Comparison of ENCODE assay signal across 8 cellular contexts in the genomic region with DNA sequence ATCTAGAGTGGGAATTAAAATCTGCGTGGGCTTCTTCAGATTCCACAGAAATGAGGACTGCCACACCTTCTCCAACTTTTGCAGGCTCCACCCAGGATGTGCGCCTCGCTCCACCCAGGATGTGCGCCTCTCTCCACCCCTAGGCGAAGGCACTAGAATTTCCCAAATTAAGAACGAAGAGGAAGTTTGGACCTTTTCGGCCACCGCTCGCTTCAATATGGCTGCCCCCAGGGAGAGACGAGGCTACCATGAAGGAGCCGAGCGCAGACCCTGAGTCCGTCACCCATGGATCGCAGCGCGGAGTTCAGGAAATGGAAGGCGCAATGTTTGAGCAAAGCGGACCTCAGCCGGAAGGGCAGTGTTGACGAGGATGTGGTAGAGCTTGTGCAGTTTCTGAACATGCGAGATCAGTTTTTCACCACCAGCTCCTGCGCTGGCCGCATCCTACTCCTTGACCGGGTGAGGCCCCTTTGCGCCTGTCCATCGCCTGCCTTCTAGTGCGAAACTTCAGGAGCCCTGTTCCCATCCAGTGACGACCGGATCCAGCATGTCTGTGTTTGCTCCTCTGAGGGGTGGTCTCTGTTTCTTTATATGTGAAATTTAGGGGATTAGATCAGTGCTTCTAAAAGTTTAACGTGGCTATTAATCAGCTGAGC. TPM values are rescaled to one million over a fixed set of nuclear protein-coding genes. Genes with fewer than 3 reads are reported as not detected.
A peak's percentile ranks its signal among the peaks of the same experiment; 100 is the strongest.
DNase-seq lines count a peak whose midpoint lies in the region; ATAC-seq, FAIRE-seq and TF ChIP-seq lines count a peak whose summit lies in the region.

TSS of gene CRYZ (minus strand) at position 91 of the 656 bp plus-strand sequence. CDS start 8,229 bp downstream, outside the sequence.
A gene with protein sequence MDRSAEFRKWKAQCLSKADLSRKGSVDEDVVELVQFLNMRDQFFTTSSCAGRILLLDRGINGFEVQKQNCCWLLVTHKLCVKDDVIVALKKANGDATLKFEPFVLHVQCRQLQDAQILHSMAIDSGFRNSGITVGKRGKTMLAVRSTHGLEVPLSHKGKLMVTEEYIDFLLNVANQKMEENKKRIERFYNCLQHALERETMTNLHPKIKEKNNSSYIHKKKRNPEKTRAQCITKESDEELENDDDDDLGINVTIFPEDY (plus strand): TSS at position 193 of the 656 bp plus-strand sequence. CDS start 93 bp downstream, at position 286.

- peak; percentile 33 for FAIRE-seq in islet of Langerhans (lab: Jason Lieb, UNC)

- DNase-seq in AG04450 (ENCODE audit: low read depth, low spot score) (peak; percentile 86), NCI-H345 (lab: John Stamatoyannopoulos, UW) (peak; percentile 96), activated B cell treated with CpG ODN at 0.5 μM for 24 hours (peak; percentile 69), caudate nucleus (lab: John Stamatoyannopoulos, UW) (peak; percentile 16 to 96 (median 85))
- peak; percentile 81 for DNase-seq in stimulated activated CD4-positive, alpha-beta T cell treated with anti-CD3 and anti-CD28 coated beads, Interleukin-12 subunit alpha, Interleukin-12 subunit beta, amount 100 ng/mL, for 48 hours (ENCODE audit: low read depth in 2 of 3, low spot score in 1 of 3)

- no peaks in the 10 kb centered on the region for H3K27me3 Mint-ChIP-seq in activated B cell treated with CpG ODN at 0.5 μM for 24 hours

- H3K27me3 ChIP-seq in AG04450 (ENCODE audit: control insufficient read depth, insufficient read depth, low read length) = no peaks in the 10 kb centered on the region

- H3K9me3 ChIP-seq in AG04450 (ENCODE audit: control insufficient read depth, insufficient read depth, low read length) = no peaks in the 10 kb centered on the region

- peak within 1 kb of the TSS; percentile 96 for H3K4me3 Mint-ChIP-seq in activated B cell treated with CpG ODN at 0.5 μM for 24 hours

- H3K27ac Mint-ChIP-seq in activated B cell treated with CpG ODN at 0.5 μM for 24 hours = peak within 1 kb of the TSS; percentile 97

- no peak for TF ChIP-seq CTCF in AG04450 (IDR thresholded peaks at IDR 0.05; ENCODE audit: low read depth, low read length)
- TF ChIP-seq CTCF in activated B cell treated with CpG ODN at 0.5 μM for 24 hours (IDR thresholded peaks at IDR 0.05) = no peak

- H3K36me3 Mint-ChIP-seq in activated B cell treated with CpG ODN at 0.5 μM for 24 hours (ENCODE audit: low read depth) = peaks cover 48% of the 10 kb centered on the region

- H3K9me3 Mint-ChIP-seq in activated B cell treated with CpG ODN at 0.5 μM for 24 hours = no peaks in the 10 kb centered on the region

- H3K4me1 Mint-ChIP-seq in activated B cell treated with CpG ODN at 0.5 μM for 24 hours = peaks cover 40% of the 10 kb centered on the region

- POLR2A ChIA-PET in AG04450 (lab: Yijun Ruan, JAX) = interaction anchor here (1.0 to 1.2 kb wide), 2 partner anchors 19 to 33 kb away, joined by 3 to 4 read pairs; no protein-coding TSS in a partner anchor
- POLR2A ChIA-PET in activated B cell treated with CpG ODN at 0.5 μM for 24 hours (lab: Charles Lee) = interaction anchor here (1.3 to 1.7 kb wide), 3 partner anchors 57 to 1053 kb away, joined by 3 to 12 read pairs (median 5); partner anchors contain the start of genes FPGT, LRRIQ3 and RABGGTB

- CTCF ChIA-PET in AG04450 (lab: Charles Lee) (interaction anchor here (0.5 to 3.4 kb wide), 26 partner anchors 9 to 533 kb away, joined by 3 to 45 read pairs (median 8); no protein-coding TSS in a partner anchor), activated B cell treated with CpG ODN at 0.5 μM for 24 hours (lab: Charles Lee) (interaction anchor here (0.7 to 1.7 kb wide), 11 partner anchors 10 to 534 kb away, joined by 3 to 6 read pairs (median 3); partner anchors contain the start of gene FPGT)

- ATAC-seq in GM18909 (IDR thresholded peaks at IDR 0.05; ENCODE audit: poor library complexity, unreplicated experiment) (peak; percentile 81), HG03175 (IDR thresholded peaks at IDR 0.05; ENCODE audit: unreplicated experiment) (peak; percentile 71), activated B cell treated with CpG ODN at 0.5 μM for 24 hours (ENCODE audit: low read depth) (peak; percentile 89)

- intact Hi-C loops in activated B cell treated with CpG ODN at 0.5 μM for 24 hours (cut with micrococcal nuclease) = loop anchor here (1.0 to 10.0 kb wide), 4 partner anchors 81 to 1054 kb away; partner anchors contain the start of genes ACADM, FPGT, LRRIQ3 and RABGGTB

- H3K4me3 ChIP-seq in AG04450 (ENCODE audit: low read depth, low read length) = peak within 1 kb of the TSS; percentile 95

- peak within 1 kb of the TSS; percentile 96 for H3K27ac ChIP-seq in AG04450 (ENCODE audit: low read depth, low read length)
- H3K27ac ChIP-seq in caudate nucleus (ENCODE audit: low read depth, low read length) = peak within 1 kb of the TSS; percentile 84

RNA-seq across cellular contexts. Expression of gene CRYZ, which starts in this region (rescaled TPM):
- 78.5 and 108 TPM in 2 replicates for polyA plus RNA-seq in AG04450 (2011; rRNA removed)
- 36.8 and 52.1 TPM in 2 replicates for polyA minus RNA-seq in AG04450 (2011; rRNA and poly(A)+ RNA removed)
- 31.2 and 31.8 TPM in 2 replicates for total RNA-seq in activated B cell treated with CpG ODN at 0.5 μM for 24 hours

RNA-seq across cellular contexts. Expression of the second gene that starts in this region (rescaled TPM):
- polyA plus RNA-seq in AG04450 (2011; rRNA removed) = 23.6 and 34.4 TPM in 2 replicates
- 12.8 and 15.2 TPM in 2 replicates for polyA minus RNA-seq in AG04450 (2011; rRNA and poly(A)+ RNA removed)
- 26.9 and 32.6 TPM in 2 replicates for total RNA-seq in activated B cell treated with CpG ODN at 0.5 μM for 24 hours

Comparison
In these comparisons a context has a peak if more than half of its experiments do, and no peak if none do; other contexts are left out.
1. Peak in every context shown above with its lines: DNase-seq, ATAC-seq, H3K4me3 ChIP-seq and H3K27ac ChIP-seq.